ENCODE assay signal across 8 cellular contexts in the genomic region with DNA sequence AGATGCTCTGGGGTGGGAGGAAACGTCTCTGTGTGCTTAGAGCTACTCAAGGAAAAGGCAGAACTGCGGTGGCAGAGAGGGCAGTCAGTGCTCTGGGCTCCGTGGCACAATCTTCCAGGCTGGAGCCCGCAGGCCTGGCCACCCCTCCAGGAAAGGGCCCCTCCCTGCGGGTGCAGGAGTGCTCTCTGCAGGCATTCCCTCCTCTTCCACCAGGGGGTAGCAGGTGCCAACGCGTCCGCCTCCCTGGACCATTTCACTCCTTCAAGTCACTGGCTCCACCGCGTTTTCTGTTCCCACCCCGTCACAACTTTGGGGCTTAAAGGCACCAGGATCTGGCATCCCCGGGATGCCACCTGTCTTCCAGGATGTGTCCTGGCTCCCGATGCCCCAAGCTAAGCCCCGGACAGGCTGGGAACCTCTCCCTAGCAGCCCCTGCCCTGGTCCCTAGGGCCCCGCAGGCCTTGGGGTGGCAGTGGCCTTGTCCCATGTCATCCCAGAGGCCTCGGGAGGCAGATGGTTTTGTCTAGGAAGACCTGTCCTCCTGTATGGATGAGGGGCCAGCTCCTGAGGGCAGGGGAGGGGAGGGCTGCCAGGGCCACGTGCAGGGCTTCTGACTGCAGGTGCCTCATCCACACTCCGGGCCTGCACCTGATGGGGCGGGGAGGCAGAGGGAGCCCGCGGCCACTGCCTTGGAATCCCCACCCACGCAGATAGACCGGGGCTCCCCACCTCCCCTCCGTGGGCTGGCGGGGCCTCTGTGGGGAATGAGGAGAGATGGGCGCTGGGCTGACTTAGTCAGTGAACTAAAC. TPM values are rescaled to one million over a fixed set of nuclear protein-coding genes. Genes with fewer than 3 reads are reported as not detected.
DNase-seq lines count a peak whose midpoint lies in the region; ATAC-seq, FAIRE-seq and TF ChIP-seq lines count a peak whose summit lies in the region.

No MANE protein-coding gene starts in this region.

- POLR2A ChIA-PET in GM12878 (lab: Charles Lee): no interaction called here

- H3K4ac ChIP-seq in mesenchymal stem cell (ENCODE audit: low read depth in 1 of 2, low read length in 2 of 2): no peak overlapping the region

- H3K14ac ChIP-seq in mesenchymal stem cell (ENCODE audit: low read length in 2 of 2): no peak overlapping the region

- SMC1A ChIA-PET in GM12878 (lab: Charles Lee; ENCODE audit: uncharacterized antibody, unreplicated experiment): no interaction called here

- H2AFZ ChIP-seq in GM12878 (ENCODE audit: control insufficient read depth, low read depth, low read length) (no peak overlapping the region), mesenchymal stem cell (ENCODE audit: low read depth, low read length) (no peak overlapping the region)

- no peak for TF ChIP-seq EP300 in GM12878 (IDR thresholded peaks at IDR 0.05; ENCODE audit: borderline replicate concordance in 1 of 2, control insufficient read depth in 1 of 2, low read depth in 2 of 2, low read length in 2 of 2)

- 45% methylated on average over 22 of the region's 26 CpGs for WGBS in GM12878 (ENCODE audit: insufficient coverage, insufficient replicate concordance, low lambda C conversion rate, missing lambda C conversion rate)
- 73% methylated on average over 26 of the region's 26 CpGs for WGBS in mesenchymal stem cell

- H3K9me3 ChIP-seq in GM12878 (replicated peaks; ENCODE audit: control insufficient read depth, insufficient read depth, low read length): no peaks in the 10 kb centered on the region
- H3K9me3 ChIP-seq in mesenchymal stem cell (ENCODE audit: control insufficient read depth, low read length): no peaks in the 10 kb centered on the region

- FAIRE-seq in GM12878 (lab: Jason Lieb, UNC): no peak

- H4K91ac ChIP-seq in mesenchymal stem cell (ENCODE audit: low read length): no peak overlapping the region

- no peak for TF ChIP-seq POLR2A in GM12878 (IDR thresholded peaks at IDR 0.05; ENCODE audit: low read depth, low read length)

- no peak overlapping the region for H3K18ac ChIP-seq in mesenchymal stem cell (ENCODE audit: low read depth in 1 of 2, low read length in 2 of 2)

- H3K4me3 ChIP-seq in GM12878 (no peak overlapping the region), mesenchymal stem cell (ENCODE audit: insufficient read depth in 1 of 2, low read depth in 1 of 2, low read length in 2 of 2) (no peak overlapping the region)

- H3K4me1 ChIP-seq in GM12878 (ENCODE audit: control insufficient read depth, insufficient read depth, low read length) (no peaks in the 10 kb centered on the region), mesenchymal stem cell (ENCODE audit: control insufficient read depth, insufficient read depth, low read depth, low read length) (peaks cover 29% of the 10 kb centered on the region)

- H2BK12ac ChIP-seq in mesenchymal stem cell (ENCODE audit: low read length in 2 of 2): no peak overlapping the region

- ATAC-seq in GM12878 (peak; percentile 81), omental fat pad (ENCODE audit: low FRiP score) (no peak), GM19035 (IDR thresholded peaks at IDR 0.05; ENCODE audit: unreplicated experiment) (no peak), HG02571 (IDR thresholded peaks at IDR 0.05; ENCODE audit: unreplicated experiment) (no peak)

- no peak overlapping the region for H3K9ac ChIP-seq in GM12878 (ENCODE audit: control insufficient read depth, insufficient read depth, low read length)
- no peak overlapping the region for H3K9ac ChIP-seq in mesenchymal stem cell (ENCODE audit: low read length)

- H3K27me3 ChIP-seq in GM12878 (replicated peaks in 1 of 2; ENCODE audit: control insufficient read depth in 2 of 2, insufficient read depth in 2 of 2, low read length in 1 of 2) (no peaks in the 10 kb centered on the region), mesenchymal stem cell (ENCODE audit: control insufficient read depth in 1 of 2, insufficient read depth in 1 of 2, low read length in 2 of 2) (peaks cover 0 to 25% of the 10 kb centered on the region in 2 experiments)

- no peak overlapping the region for H4K8ac ChIP-seq in mesenchymal stem cell (ENCODE audit: low read length)

- H3K79me2 ChIP-seq in GM12878 (ENCODE audit: control insufficient read depth, insufficient read depth, low read length): no peaks in the 10 kb centered on the region

- no peak overlapping the region for H3K23ac ChIP-seq in mesenchymal stem cell (ENCODE audit: low read length in 2 of 2)

- no peak overlapping the region for H3K27ac ChIP-seq in GM12878 (ENCODE audit: control insufficient read depth, insufficient read depth)
- H3K27ac ChIP-seq in mesenchymal stem cell (ENCODE audit: low read length, poor library complexity, severe bottlenecking): no peak overlapping the region

- no peak overlapping the region for H2BK5ac ChIP-seq in mesenchymal stem cell (ENCODE audit: low read depth, low read length, poor library complexity, severe bottlenecking)

- H3K4me2 ChIP-seq in GM12878 (ENCODE audit: control insufficient read depth, insufficient read depth) (no peak overlapping the region), mesenchymal stem cell (ENCODE audit: low read length, poor library complexity, severe bottlenecking) (no peak overlapping the region)

- RAD21 ChIA-PET in GM12878 (lab: Charles Lee; ENCODE audit: unreplicated experiment): no interaction called here

- in situ Hi-C loops in GM12878 (cut with MboI): no loop called here

- CTCF ChIA-PET in GM12878 (lab: Yijun Ruan, JAX): no interaction called here

- no peaks in the 10 kb centered on the region for H4K20me1 ChIP-seq in GM12878 (ENCODE audit: control insufficient read depth, insufficient read depth)

- H2BK120ac ChIP-seq in mesenchymal stem cell (ENCODE audit: low read depth, low read length): no peak overlapping the region

- BruUV-seq in GM12878 (replicated peaks; lab: Mats Ljungman, UMichigan): no TSS peak

- H3K36me3 ChIP-seq in GM12878 (ENCODE audit: control insufficient read depth in 2 of 2, insufficient read depth in 2 of 2, low read length in 1 of 2) (no peaks in the 10 kb centered on the region), mesenchymal stem cell (ENCODE audit: control insufficient read depth in 1 of 2, insufficient read depth in 2 of 2, low read depth in 1 of 2, low read length in 2 of 2) (no peaks in the 10 kb centered on the region)

- H2BK15ac ChIP-seq in mesenchymal stem cell (ENCODE audit: low read depth, poor library complexity, severe bottlenecking): no peak overlapping the region

- intact Hi-C loops in GM12878 (cut with micrococcal nuclease; ENCODE audit: unreplicated experiment): no loop called here

- TF ChIP-seq CTCF in GM12878 (IDR thresholded peaks at IDR 0.05 in 2 of 3, conservative IDR thresholded peaks at IDR 0.05 in 1 of 3; ENCODE audit: control insufficient read depth in 2 of 3, extremely low read depth in 1 of 3, insufficient read depth in 1 of 3, low read depth in 3 of 3, low read length in 3 of 3) (peak; percentile 29 to 50 (median 43)), omental fat pad (IDR thresholded peaks at IDR 0.05) (no peak)

- DNase-seq in DMS53 (lab: John Stamatoyannopoulos, UW) (peak; percentile 82), HT1080 (ENCODE audit: low read depth) (peak; percentile 36), GM12878 (ENCODE audit: low read depth, low spot score) (no peak), mesenchymal stem cell (no peak), omental fat pad (ENCODE audit: low spot score) (no peak)
- DNase-seq in effector CD4-positive, alpha-beta T cell: no peak

- TF ChIP-seq RAD21 in GM12878 (IDR thresholded peaks at IDR 0.05; ENCODE audit: insufficient read depth, low read depth, low read length): 0 out of 2 replicates have a peak, but pooled peaks have one; percentile 23

- H3K79me1 ChIP-seq in mesenchymal stem cell (replicated peaks; ENCODE audit: low read length, poor library complexity, severe bottlenecking): no peaks in the 10 kb centered on the region

- H2AK5ac ChIP-seq in mesenchymal stem cell (ENCODE audit: low read length, severe bottlenecking): peak overlapping the region; percentile 33

RNA-seq across cellular contexts. Expression of a gene that starts 26.4 kb away (rescaled TPM):
- 0.71 and 1.6 TPM in 2 replicates for total RNA-seq in HT1080 (2014; rRNA removed; shearing (Covaris generic))
- 0.79 and 0.83 TPM in 2 replicates for polyA plus RNA-seq in HT1080 (2015; cell fraction: cytosol; rRNA removed)
- polyA plus RNA-seq in HT1080 (2015; cell fraction: nucleus; rRNA removed): 0.31 and 0.83 TPM in 2 replicates
- 1.1 TPM in 1 of 2 replicates, not detected in the other for total RNA-seq in GM12878 (2013; cell fraction: nucleolus; rRNA removed)
- total RNA-seq in GM12878 (2014; rRNA removed): not detected in 2 replicates
- total RNA-seq in GM12878 (2014; rRNA removed; fragmentation: Illumina TruSeq; extraction: Trizol): not detected in 2 replicates
- not detected in 2 replicates for total RNA-seq in GM12878 (2021)
- not detected for polyA plus RNA-seq in GM12878 (2011; ENCODE audit: low read depth)
- polyA plus RNA-seq in GM12878 (2011; rRNA removed): not detected in 2 replicates
- not detected in 2 replicates for polyA plus RNA-seq in GM12878 (2011; cell fraction: cytosol; rRNA removed)
- polyA plus RNA-seq in GM12878 (2011; cell fraction: nucleus; rRNA removed): 0.19 TPM in 1 of 2 replicates, not detected in the other
- polyA plus RNA-seq in GM12878 (2012): not detected in 2 replicates
- not detected in 2 replicates for polyA plus RNA-seq in GM12878 (2014; fragmentation: Illumina TruSeq; extraction: Trizol)
- not detected for polyA plus RNA-seq in GM12878 (2014; fragmentation: Nextera tagmentation; extraction: Ambion mirVana)
- polyA plus RNA-seq in GM12878 (2014; rRNA removed): not detected in 2 replicates
- not detected for polyA plus RNA-seq in GM12878 (2016; fragmentation: Nextera tagmentation; extraction: Ambion mirVana)
- polyA minus RNA-seq in GM12878 (2011; rRNA and poly(A)+ RNA removed): not detected in 2 replicates
- not detected in 2 replicates for polyA minus RNA-seq in GM12878 (2011; cell fraction: cytosol; rRNA and poly(A)+ RNA removed)
- not detected in 2 replicates for polyA minus RNA-seq in GM12878 (2011; cell fraction: nucleus; rRNA and poly(A)+ RNA removed)
- 0.18 TPM for polyA plus RNA-seq in mesenchymal stem cell (2013, experiment 1 of 2)
- polyA plus RNA-seq in mesenchymal stem cell (2013, experiment 2 of 2): 0.05 TPM
- 10 to 100 TPM in 1 of 4 donors, 1 to 10 TPM in 3; 5.5 to 37.4 (median 7.1) TPM for total RNA-seq in omental fat pad

RNA-seq across cellular contexts. Expression of a gene that starts 49.3 kb away (rescaled TPM):
- total RNA-seq in HT1080 (2014; rRNA removed; shearing (Covaris generic)): not detected in 2 replicates
- polyA plus RNA-seq in HT1080 (2015; cell fraction: cytosol; rRNA removed): 0.03 and 0.14 TPM in 2 replicates
- polyA plus RNA-seq in HT1080 (2015; cell fraction: nucleus; rRNA removed): 0.33 and 0.46 TPM in 2 replicates
- 2.2 and 5.2 TPM in 2 replicates for total RNA-seq in GM12878 (2013; cell fraction: nucleolus; rRNA removed)
- total RNA-seq in GM12878 (2014; rRNA removed): not detected in 2 replicates
- not detected in 2 replicates for total RNA-seq in GM12878 (2014; rRNA removed; fragmentation: Illumina TruSeq; extraction: Trizol)
- not detected in 2 replicates for total RNA-seq in GM12878 (2021)
- not detected for polyA plus RNA-seq in GM12878 (2011; ENCODE audit: low read depth)
- polyA plus RNA-seq in GM12878 (2011; rRNA removed): 0.04 TPM in 1 of 2 replicates, not detected in the other
- 0.03 and 0.04 TPM in 2 replicates for polyA plus RNA-seq in GM12878 (2011; cell fraction: cytosol; rRNA removed)
- polyA plus RNA-seq in GM12878 (2011; cell fraction: nucleus; rRNA removed): 0.25 and 1.6 TPM in 2 replicates
- not detected in 2 replicates for polyA plus RNA-seq in GM12878 (2012)
- 0.01 TPM in 1 of 2 replicates, not detected in the other for polyA plus RNA-seq in GM12878 (2014; fragmentation: Illumina TruSeq; extraction: Trizol)
- polyA plus RNA-seq in GM12878 (2014; fragmentation: Nextera tagmentation; extraction: Ambion mirVana): not detected
- 0.04 TPM in 1 of 2 replicates, not detected in the other for polyA plus RNA-seq in GM12878 (2014; rRNA removed)
- not detected for polyA plus RNA-seq in GM12878 (2016; fragmentation: Nextera tagmentation; extraction: Ambion mirVana)
- polyA minus RNA-seq in GM12878 (2011; rRNA and poly(A)+ RNA removed): 0.05 and 0.22 TPM in 2 replicates
- polyA minus RNA-seq in GM12878 (2011; cell fraction: cytosol; rRNA and poly(A)+ RNA removed): not detected in 2 replicates
- polyA minus RNA-seq in GM12878 (2011; cell fraction: nucleus; rRNA and poly(A)+ RNA removed): under 0.01 and 0.96 TPM in 2 replicates
- polyA plus RNA-seq in mesenchymal stem cell (2013, experiment 1 of 2): 0.18 TPM
- 0.05 TPM for polyA plus RNA-seq in mesenchymal stem cell (2013, experiment 2 of 2)
- total RNA-seq in omental fat pad: 1 to 10 TPM in 2 of 4 donors, under 1 TPM in 2; 0.60 to 1.4 (median 1.1) TPM

Comparison
In these comparisons a context has a peak if more than half of its experiments do, and no peak if none do; other contexts are left out.
1. DNase-seq: peak in DMS53 (single experiment) and HT1080 (single experiment); none in GM12878 (single experiment), mesenchymal stem cell (single experiment), omental fat pad (single experiment) and effector CD4-positive, alpha-beta T cell (single experiment).
2. CTCF ChIP-seq: peak in GM12878 (3 of 3); none in omental fat pad (0 of 3).